In genomic region chr1:109327285-109327684, GRCh38 we compare ENCODE assay signal across 26 cellular contexts. TPM values are rescaled to one million over a fixed set of nuclear protein-coding genes. Genes with fewer than 3 reads are reported as not detected.
"Had no signal": no experiment of that assay in that cellular context is flagged by ENCODE, and none has a peak within 500 bp of the region (broad histone marks: within the 10 kb centered on the region; RNA-seq: fewer than 3 reads in every experiment).

No MANE protein-coding gene starts in this region.

- H3K9me3 ChIP-seq: vagina had no signal

- H3K4me2 ChIP-seq: neural progenitor cell, smooth muscle cell had no signal

- H3K27ac ChIP-seq: cardiac muscle cell, left ventricle myocardium inferior, neural progenitor cell, right lobe of liver, vagina had no signal

- FAIRE-seq: frontal cortex, kidney had no signal

- DNase-seq: activated CD4-positive, alpha-beta T cell treated with anti-CD3 and anti-CD28 coated beads, Interleukin-2, amount 10 ng/mL, durations not matched to agents 24 days and 14 days; activated CD4-positive, CD25-positive, alpha-beta regulatory T cell; activated CD8-positive, alpha-beta T cell treated with anti-CD3 and anti-CD28 coated beads, Interleukin-2, amount 10 ng/mL, durations not matched to agents 7 days and 5 days; activated effector memory CD4-positive, alpha-beta T cell treated with Interleukin-2 at 50 U/mL for 16 hours; activated naive CD4-positive, alpha-beta T cell treated with anti-CD3 and anti-CD28 coated beads, Interleukin-2, amount 10 ng/mL, durations not matched to agents 7 days and 5 days; activated naive CD8-positive, alpha-beta T cell treated with anti-CD3 and anti-CD28 coated beads, Interleukin-2, amount 50 U/mL, for 24 hours; activated T-cell treated with anti-CD3 and anti-CD28 coated beads, Interleukin-2, amount 50 U/mL, for 4 hours; aorta; kidney; left ventricle myocardium inferior; naive thymus-derived CD4-positive, alpha-beta T cell; right lobe of liver; stimulated activated CD4-positive, alpha-beta T cell treated with anti-CD3 and anti-CD28 coated beads, Interleukin-4, amount 100 ng/mL, for 1 hour; T-helper 1 cell; T-helper 9 cell; trophoblast cell had no signal

- H3K9ac ChIP-seq: neural progenitor cell had no signal

- ATAC-seq: activated CD8-positive, alpha-beta T cell treated with anti-CD3 and anti-CD28 coated beads, Interleukin-2, amount 10 ng/mL, durations not matched to agents 7 days and 5 days; activated naive CD8-positive, alpha-beta T cell treated with anti-CD3 and anti-CD28 coated beads, Interleukin-2, amount 50 U/mL, for 24 hours; activated T-cell treated with anti-CD3 and anti-CD28 coated beads, Interleukin-2, amount 50 U/mL, for 4 hours; naive thymus-derived CD4-positive, alpha-beta T cell; right lobe of liver; SK-N-SH treated with all-trans-retinoic acid at 6 μM for 48 hours had no signal

- H2AFZ ChIP-seq: neural progenitor cell had no signal

- H3K4me1 ChIP-seq: left ventricle myocardium inferior, neural progenitor cell, right lobe of liver, vagina had no signal

- H3K27me3 ChIP-seq: cardiac muscle cell, neural progenitor cell, right lobe of liver, vagina had no signal

- H3K4me3 ChIP-seq: cardiac muscle cell, left ventricle myocardium inferior, neural progenitor cell, right lobe of liver, smooth muscle cell, vagina had no signal

RNA-seq across cellular contexts. Expression of gene MYBPHL, which starts 20.5 kb away (rescaled TPM):
- total RNA-seq: activated CD4-positive, alpha-beta T cell treated with anti-CD3 and anti-CD28 coated beads, Interleukin-2, amount 10 ng/mL, durations not matched to agents 24 days and 14 days; activated CD8-positive, alpha-beta T cell treated with anti-CD3 and anti-CD28 coated beads, Interleukin-2, amount 10 ng/mL, durations not matched to agents 7 days and 5 days; activated T-cell treated with anti-CD3 and anti-CD28 coated beads, Interleukin-2, amount 50 U/mL, for 4 hours; aorta; cardiac muscle cell; epithelial cell of proximal tubule; fibroblast of lung; frontal cortex; naive thymus-derived CD4-positive, alpha-beta T cell; osteocyte; pulmonary artery endothelial cell; right lobe of liver; smooth muscle cell; vagina had no signal
- polyA plus RNA-seq: aorta; cardiac muscle cell; fibroblast of lung; naive thymus-derived CD4-positive, alpha-beta T cell; smooth muscle cell had no signal
